In genomic region chr7:6729492-6730342, GRCh38 we compare ENCODE assay signal across 8 cellular contexts. TPM values are rescaled to one million over a fixed set of nuclear protein-coding genes. Genes with fewer than 3 reads are reported as not detected.
A peak's percentile ranks its signal among the peaks of the same experiment; 100 is the strongest.
DNase-seq lines count a peak whose midpoint lies in the region; ATAC-seq lines count a peak whose summit lies in the region.

No MANE protein-coding gene starts in this region.

- peak; percentile 85 for ATAC-seq in GM19467 (IDR thresholded peaks at IDR 0.05; ENCODE audit: unreplicated experiment)
- ATAC-seq in activated CD8-positive, alpha-beta memory T cell treated with anti-CD3 and anti-CD28 coated beads, Interleukin-2, amount 10 ng/mL, durations not matched to agents 7 days and 5 days = peak; percentile 99

- H3K27ac Mint-ChIP-seq in activated CD8-positive, alpha-beta memory T cell treated with anti-CD3 and anti-CD28 coated beads, Interleukin-2, amount 10 ng/mL, durations not matched to agents 7 days and 5 days = peak overlapping the region; percentile 84

- H3K4me1 Mint-ChIP-seq in activated CD8-positive, alpha-beta memory T cell treated with anti-CD3 and anti-CD28 coated beads, Interleukin-2, amount 10 ng/mL, durations not matched to agents 7 days and 5 days = peaks cover 25% of the 10 kb centered on the region

- H3K27me3 Mint-ChIP-seq in activated CD8-positive, alpha-beta memory T cell treated with anti-CD3 and anti-CD28 coated beads, Interleukin-2, amount 10 ng/mL, durations not matched to agents 7 days and 5 days = no peaks in the 10 kb centered on the region

- peak overlapping the region; percentile 98 for H3K9ac ChIP-seq in endocrine pancreas (ENCODE audit: control insufficient read depth, insufficient read depth, low read length)

- H3K4me3 ChIP-seq in endocrine pancreas (ENCODE audit: control insufficient read depth, insufficient read depth, low read length) = peak overlapping the region; percentile 40

- no peaks in the 10 kb centered on the region for H3K9me3 ChIP-seq in endocrine pancreas (ENCODE audit: control insufficient read depth, low read length)

- H3K27me3 ChIP-seq in endocrine pancreas (ENCODE audit: control insufficient read depth, insufficient read depth, low read length) = no peaks in the 10 kb centered on the region

- no peaks in the 10 kb centered on the region for H3K9me3 Mint-ChIP-seq in activated CD8-positive, alpha-beta memory T cell treated with anti-CD3 and anti-CD28 coated beads, Interleukin-2, amount 10 ng/mL, durations not matched to agents 7 days and 5 days (ENCODE audit: low read depth)

- peaks cover 6% of the 10 kb centered on the region for H3K36me3 ChIP-seq in endocrine pancreas (ENCODE audit: control insufficient read depth, insufficient read depth, low read length)

- DNase-seq in CMK (ENCODE audit: low read depth) (peak; percentile 83), HPDE6-E6E7 (ENCODE audit: extremely low spot score) (peak; percentile 70), NOMO-1 (lab: John Stamatoyannopoulos, UW; ENCODE audit: unreplicated experiment in 2 of 2) (peak; percentile 63 to 65), mesenteric fat pad (ENCODE audit: low spot score) (peak; percentile 95)
- peak; percentile 90 for DNase-seq in activated CD8-positive, alpha-beta memory T cell treated with anti-CD3 and anti-CD28 coated beads, Interleukin-2, amount 10 ng/mL, durations not matched to agents 7 days and 5 days
- DNase-seq in stimulated activated CD8-positive, alpha-beta memory T cell treated with anti-CD3 and anti-CD28 coated beads, Interleukin-15, amount 100 ng/mL, for 1 hour (ENCODE audit: low read depth) = peak; percentile 60

- CTCF ChIA-PET in activated CD8-positive, alpha-beta memory T cell treated with anti-CD3 and anti-CD28 coated beads, Interleukin-2, amount 10 ng/mL, durations not matched to agents 7 days and 5 days (lab: Charles Lee) = no interaction called here

- H3K4me3 Mint-ChIP-seq in activated CD8-positive, alpha-beta memory T cell treated with anti-CD3 and anti-CD28 coated beads, Interleukin-2, amount 10 ng/mL, durations not matched to agents 7 days and 5 days = peak overlapping the region; percentile 85

- H3K36me3 Mint-ChIP-seq in activated CD8-positive, alpha-beta memory T cell treated with anti-CD3 and anti-CD28 coated beads, Interleukin-2, amount 10 ng/mL, durations not matched to agents 7 days and 5 days = peaks cover 38% of the 10 kb centered on the region

- H3K4me1 ChIP-seq in endocrine pancreas (ENCODE audit: control insufficient read depth, insufficient read depth, low read length) = no peaks in the 10 kb centered on the region

RNA-seq across cellular contexts. Expression of gene ZNF12, which starts 23.0 kb away (rescaled TPM):
- 10 to 100 TPM; 17.3 to 25.1 TPM for total RNA-seq in activated CD8-positive, alpha-beta memory T cell treated with anti-CD3 and anti-CD28 coated beads, Interleukin-2, amount 10 ng/mL, durations not matched to agents 7 days and 5 days
- total RNA-seq in mesenteric fat pad = 16.6 TPM

RNA-seq across cellular contexts. Expression of gene RSPH10B2, which starts 24.2 kb away (rescaled TPM):
- total RNA-seq in activated CD8-positive, alpha-beta memory T cell treated with anti-CD3 and anti-CD28 coated beads, Interleukin-2, amount 10 ng/mL, durations not matched to agents 7 days and 5 days = 1 to 10 TPM; 1.0 to 1.2 TPM
- not detected for total RNA-seq in mesenteric fat pad

Comparison
In these comparisons a context has a peak if more than half of its experiments do, and no peak if none do; other contexts are left out.
1. Peak in every context shown above with its lines: DNase-seq, ATAC-seq and H3K4me3 ChIP-seq.